ENCODE assay signal across 17 cellular contexts in the genomic region with DNA sequence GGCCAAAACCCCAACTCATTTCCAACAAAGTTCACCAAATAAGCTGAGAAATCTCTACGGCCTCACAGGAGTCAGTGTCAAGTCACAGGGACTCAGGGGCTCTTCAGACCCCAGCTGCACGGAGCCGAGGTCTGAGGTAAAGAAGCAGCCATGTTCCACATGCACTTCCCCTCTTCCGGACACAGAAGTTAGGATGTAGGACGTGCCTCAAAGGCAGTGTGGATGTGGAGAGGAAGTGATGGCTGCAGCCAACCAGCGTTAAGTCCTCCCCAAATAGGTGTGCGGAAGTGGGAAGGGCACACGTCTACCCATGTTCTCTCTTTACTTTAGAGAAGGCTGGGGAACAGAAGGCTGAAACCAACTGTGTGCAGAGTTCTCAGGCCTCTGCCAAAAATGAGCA. TPM values are rescaled to one million over a fixed set of nuclear protein-coding genes. Genes with fewer than 3 reads are reported as not detected.
DNase-seq lines count a peak whose midpoint lies in the region; ATAC-seq, FAIRE-seq and TF ChIP-seq lines count a peak whose summit lies in the region.
"Had no signal": no experiment of that assay in that cellular context is flagged by ENCODE, and none has a peak within 500 bp of the region (broad histone marks: within the 10 kb centered on the region; RNA-seq: fewer than 3 reads in every experiment).

No MANE protein-coding gene starts in this region.

- H3K27me3 ChIP-seq in GM12878 (replicated peaks in 1 of 2; ENCODE audit: control insufficient read depth in 2 of 2, insufficient read depth in 2 of 2, low read length in 1 of 2) (no peaks in the 10 kb centered on the region), upper lobe of left lung (no peaks in the 10 kb centered on the region)
- H3K27me3 ChIP-seq: MG63 had no signal

- ATAC-seq in HG03139 (IDR thresholded peaks at IDR 0.05; ENCODE audit: unreplicated experiment) (peak; percentile 4), GM12878 (peak; percentile 50), upper lobe of left lung (ENCODE audit: low FRiP score in 2 of 2) (peak; percentile 47 to 75), HG03457 (IDR thresholded peaks at IDR 0.05; ENCODE audit: unreplicated experiment) (no peak)
- ATAC-seq: stimulated activated naive CD8-positive, alpha-beta T cell treated with anti-CD3 and anti-CD28 coated beads, Interleukin-15, amount 100 ng/mL, for 72 hours had no signal

- RAD21 ChIA-PET in GM12878 (lab: Charles Lee; ENCODE audit: unreplicated experiment): interaction anchor here (0.9 to 8.5 kb wide), 10 partner anchors 14 to 306 kb away, joined by 3 to 188 read pairs (median 6); a partner anchor contains a TSS

- DNase-seq in SIG-M5 treated with dmso at 0.1 percent for 504 hours (lab: John Stamatoyannopoulos, UW; ENCODE audit: unreplicated experiment) (peak; percentile 88), SIG-M5 (lab: John Stamatoyannopoulos, UW) (no peak), GM12878 (ENCODE audit: low read depth, low spot score) (no peak), upper lobe of left lung (peak in 1 of 2 donors; percentile 66), NCI-H1417 (lab: John Stamatoyannopoulos, UW) (no peak), coronary artery (ENCODE audit: low spot score) (no peak)
- DNase-seq: GOT3; hippocampal formation; MG63; NCI-H526 treated with DMSO at 0.1 percent for 48 hours; stimulated activated CD4-positive, alpha-beta T cell treated with anti-CD3 and anti-CD28 coated beads, Interleukin-4, amount 100 ng/mL, for 1 hour; stimulated activated naive CD8-positive, alpha-beta T cell treated with anti-CD3 and anti-CD28 coated beads, Interleukin-15, amount 100 ng/mL, for 72 hours had no signal

- TF ChIP-seq RAD21 in GM12878 (IDR thresholded peaks at IDR 0.05; ENCODE audit: insufficient read depth, low read depth, low read length): no peak

- peak overlapping the region; percentile 42 for H3K4me2 ChIP-seq in GM12878 (ENCODE audit: control insufficient read depth, insufficient read depth)

- SMC1A ChIA-PET in GM12878 (lab: Charles Lee; ENCODE audit: uncharacterized antibody, unreplicated experiment): interaction anchor here (0.8 to 12.6 kb wide), 15 partner anchors 15 to 293 kb away, joined by 3 to 363 read pairs (median 3); a partner anchor contains a TSS

- POLR2A ChIA-PET in GM12878 (lab: Charles Lee): interaction anchor here (0.8 to 9.4 kb wide), 7 partner anchors 13 to 133 kb away, joined by 3 to 199 read pairs (median 6); a partner anchor contains a TSS

- H3K36me3 ChIP-seq in GM12878 (ENCODE audit: control insufficient read depth in 2 of 2, insufficient read depth in 2 of 2, low read length in 1 of 2) (no peaks in the 10 kb centered on the region), upper lobe of left lung (no peaks in the 10 kb centered on the region)
- H3K36me3 ChIP-seq: MG63 had no signal

- BruUV-seq in GM12878 (replicated peaks; lab: Mats Ljungman, UMichigan): no TSS peak

- FAIRE-seq in GM12878 (lab: Jason Lieb, UNC): no peak
- FAIRE-seq: bronchial epithelial cell, D721Med had no signal

- no peaks in the 10 kb centered on the region for H3K79me2 ChIP-seq in GM12878 (ENCODE audit: control insufficient read depth, insufficient read depth, low read length)

- in situ Hi-C loops in GM12878 (cut with MboI): no loop called here

- no peaks in the 10 kb centered on the region for H4K20me1 ChIP-seq in GM12878 (ENCODE audit: control insufficient read depth, insufficient read depth)

- peak overlapping the region; percentile 64 for H3K27ac ChIP-seq in GM12878 (ENCODE audit: control insufficient read depth, insufficient read depth)
- peak overlapping the region; percentile 28 to 85 (median 78) for H3K27ac ChIP-seq in upper lobe of left lung
- H3K27ac ChIP-seq in coronary artery: peak overlapping the region in 1 of 2 donors; percentile 51
- H3K27ac ChIP-seq: 22Rv1 had no signal

- no peak for TF ChIP-seq EP300 in GM12878 (IDR thresholded peaks at IDR 0.05; ENCODE audit: borderline replicate concordance in 1 of 2, control insufficient read depth in 1 of 2, low read depth in 2 of 2, low read length in 2 of 2)
- TF ChIP-seq EP300 in upper lobe of left lung (IDR thresholded peaks at IDR 0.05): no peak

- WGBS in GM12878 (ENCODE audit: insufficient coverage, insufficient replicate concordance, low lambda C conversion rate, missing lambda C conversion rate): 6% methylated on average over 8 of the region's 8 CpGs
- 62 to 96% methylated on average over 8 of the region's 8 CpGs for WGBS in upper lobe of left lung, 2 donors

- TF ChIP-seq CTCF in GM12878 (IDR thresholded peaks at IDR 0.05 in 2 of 3, conservative IDR thresholded peaks at IDR 0.05 in 1 of 3; ENCODE audit: control insufficient read depth in 2 of 3, extremely low read depth in 1 of 3, insufficient read depth in 1 of 3, low read depth in 3 of 3, low read length in 3 of 3): no peak
- TF ChIP-seq CTCF in upper lobe of left lung (IDR thresholded peaks at IDR 0.05): no peak
- TF ChIP-seq CTCF in coronary artery (IDR thresholded peaks at IDR 0.05): no peak

- TF ChIP-seq POLR2A in GM12878 (IDR thresholded peaks at IDR 0.05; ENCODE audit: low read depth, low read length): no peak
- no peak for TF ChIP-seq POLR2A in upper lobe of left lung (IDR thresholded peaks at IDR 0.05)

- no peak overlapping the region for H3K4me3 ChIP-seq in GM12878
- no peak overlapping the region for H3K4me3 ChIP-seq in upper lobe of left lung
- H3K4me3 ChIP-seq in coronary artery: no peak overlapping the region
- H3K4me3 ChIP-seq: MG63 had no signal

- H3K9me3 ChIP-seq in GM12878 (replicated peaks; ENCODE audit: control insufficient read depth, insufficient read depth, low read length) (no peaks in the 10 kb centered on the region; the same call in 1 of the 3 replicates), upper lobe of left lung (no peaks in the 10 kb centered on the region)
- H3K9me3 ChIP-seq: MG63 had no signal

- peak overlapping the region; percentile 31 for H2AFZ ChIP-seq in GM12878 (ENCODE audit: control insufficient read depth, low read depth, low read length)

- no peak overlapping the region for H3K9ac ChIP-seq in GM12878 (ENCODE audit: control insufficient read depth, insufficient read depth, low read length)

- CTCF ChIA-PET in GM12878 (lab: Yijun Ruan, JAX): interaction anchor here (0.8 to 9.8 kb wide), 12 partner anchors 8 to 311 kb away, joined by 3 to 152 read pairs (median 6); a partner anchor contains a TSS

- intact Hi-C loops in GM12878 (cut with micrococcal nuclease; ENCODE audit: unreplicated experiment): loop anchor here (1.0 to 5.0 kb wide), 4 partner anchors 15 to 237 kb away; a partner anchor contains a TSS

- H3K4me1 ChIP-seq in GM12878 (ENCODE audit: control insufficient read depth, insufficient read depth, low read length) (peaks cover 65% of the 10 kb centered on the region), upper lobe of left lung (peaks cover 15 to 31% (median 22%) of the 10 kb centered on the region in 4 donors)

RNA-seq across cellular contexts. Expression of a gene that starts 14.6 kb away (rescaled TPM):
- 173 and 175 TPM in 2 replicates for total RNA-seq in GM12878 (2013; cell fraction: nucleolus; rRNA removed)
- total RNA-seq in GM12878 (2014; rRNA removed): 85.5 and 99.5 TPM in 2 replicates
- total RNA-seq in GM12878 (2014; rRNA removed; fragmentation: Illumina TruSeq; extraction: Trizol): 95.7 and 98.4 TPM in 2 replicates
- total RNA-seq in GM12878 (2021): 68.8 and 71.1 TPM in 2 replicates
- polyA plus RNA-seq in GM12878 (2011; ENCODE audit: low read depth): 19.4 TPM
- 256 and 273 TPM in 2 replicates for polyA plus RNA-seq in GM12878 (2011; rRNA removed)
- polyA plus RNA-seq in GM12878 (2011; cell fraction: cytosol; rRNA removed): 202 and 240 TPM in 2 replicates
- polyA plus RNA-seq in GM12878 (2011; cell fraction: nucleus; rRNA removed): 192 and 214 TPM in 2 replicates
- 24.9 and 29.9 TPM in 2 replicates for polyA plus RNA-seq in GM12878 (2012)
- 96.9 and 98.4 TPM in 2 replicates for polyA plus RNA-seq in GM12878 (2014; fragmentation: Illumina TruSeq; extraction: Trizol)
- polyA plus RNA-seq in GM12878 (2014; fragmentation: Nextera tagmentation; extraction: Ambion mirVana): 10 to 100 TPM; 31.4 to 61.2 TPM
- polyA plus RNA-seq in GM12878 (2014; rRNA removed): 82.0 and 91.3 TPM in 2 replicates
- polyA plus RNA-seq in GM12878 (2016; fragmentation: Nextera tagmentation; extraction: Ambion mirVana): 10 to 100 TPM; 43.4 to 49.1 TPM
- 214 and 342 TPM in 2 replicates for polyA minus RNA-seq in GM12878 (2011; rRNA and poly(A)+ RNA removed)
- polyA minus RNA-seq in GM12878 (2011; cell fraction: cytosol; rRNA and poly(A)+ RNA removed): 62.0 and 76.6 TPM in 2 replicates
- 58.5 and 84.8 TPM in 2 replicates for polyA minus RNA-seq in GM12878 (2011; cell fraction: nucleus; rRNA and poly(A)+ RNA removed)
- 100 to 1,000 TPM in 4 of 6 donors, 10 to 100 TPM in 2; 68.5 to 202 (median 143) TPM for total RNA-seq in upper lobe of left lung

RNA-seq across cellular contexts. Expression of a gene that starts 30.8 kb away (rescaled TPM):
- total RNA-seq in GM12878 (2013; cell fraction: nucleolus; rRNA removed): 63.2 and 67.3 TPM in 2 replicates
- total RNA-seq in GM12878 (2014; rRNA removed) (306 and 348 TPM in 2 replicates), GM12878 (2014; rRNA removed; fragmentation: Illumina TruSeq; extraction: Trizol) (313 and 325 TPM in 2 replicates), GM12878 (2021) (281 and 291 TPM in 2 replicates), upper lobe of left lung (100 to 1,000 TPM in 4 of 6 donors, 10 to 100 TPM in 2; 28.3 to 193 (median 109) TPM)
- polyA plus RNA-seq in GM12878 (2011; ENCODE audit: low read depth): 98.1 TPM
- polyA plus RNA-seq in GM12878 (2011; rRNA removed) (469 and 611 TPM in 2 replicates), GM12878 (2014; fragmentation: Illumina TruSeq; extraction: Trizol) (296 and 313 TPM in 2 replicates), GM12878 (2014; fragmentation: Nextera tagmentation; extraction: Ambion mirVana) (100 to 1,000 TPM; 246 to 274 TPM), GM12878 (2014; rRNA removed) (238 and 284 TPM in 2 replicates), GM12878 (2016; fragmentation: Nextera tagmentation; extraction: Ambion mirVana) (100 to 1,000 TPM; 752 to 784 TPM)
- 138 and 175 TPM in 2 replicates for polyA plus RNA-seq in GM12878 (2011; cell fraction: cytosol; rRNA removed)
- polyA plus RNA-seq in GM12878 (2011; cell fraction: nucleus; rRNA removed): 86.4 and 101 TPM in 2 replicates
- 217 and 241 TPM in 2 replicates for polyA plus RNA-seq in GM12878 (2012)
- 90.1 and 117 TPM in 2 replicates for polyA minus RNA-seq in GM12878 (2011; rRNA and poly(A)+ RNA removed)
- 118 and 126 TPM in 2 replicates for polyA minus RNA-seq in GM12878 (2011; cell fraction: cytosol; rRNA and poly(A)+ RNA removed)
- 47.9 and 94.0 TPM in 2 replicates for polyA minus RNA-seq in GM12878 (2011; cell fraction: nucleus; rRNA and poly(A)+ RNA removed)

RNA-seq across cellular contexts. Expression of a gene that starts 48.3 kb away (rescaled TPM):
- total RNA-seq in GM12878 (2013; cell fraction: nucleolus; rRNA removed): not detected in 2 replicates
- total RNA-seq in GM12878 (2014; rRNA removed): 0.06 TPM in 1 of 2 replicates, not detected in the other
- not detected in 2 replicates for total RNA-seq in GM12878 (2014; rRNA removed; fragmentation: Illumina TruSeq; extraction: Trizol)
- not detected in 2 replicates for total RNA-seq in GM12878 (2021)
- polyA plus RNA-seq in GM12878 (2011; ENCODE audit: low read depth): not detected
- polyA plus RNA-seq in GM12878 (2011; rRNA removed): 0.03 and 0.07 TPM in 2 replicates
- polyA plus RNA-seq in GM12878 (2011; cell fraction: cytosol; rRNA removed): not detected in 2 replicates
- 0.03 TPM in 1 of 2 replicates, not detected in the other for polyA plus RNA-seq in GM12878 (2011; cell fraction: nucleus; rRNA removed)
- polyA plus RNA-seq in GM12878 (2012): 0.04 and 0.09 TPM in 2 replicates
- 0.04 and 0.13 TPM in 2 replicates for polyA plus RNA-seq in GM12878 (2014; fragmentation: Illumina TruSeq; extraction: Trizol)
- polyA plus RNA-seq in GM12878 (2014; fragmentation: Nextera tagmentation; extraction: Ambion mirVana): under 1 TPM in 1 of 2 experiments, not detected in 1; 0.05 TPM
- not detected in 2 replicates for polyA plus RNA-seq in GM12878 (2014; rRNA removed)
- under 1 TPM in 1 of 2 experiments, not detected in 1; 0.25 TPM for polyA plus RNA-seq in GM12878 (2016; fragmentation: Nextera tagmentation; extraction: Ambion mirVana)
- polyA minus RNA-seq in GM12878 (2011; rRNA and poly(A)+ RNA removed): not detected in 2 replicates
- not detected in 2 replicates for polyA minus RNA-seq in GM12878 (2011; cell fraction: cytosol; rRNA and poly(A)+ RNA removed)
- polyA minus RNA-seq in GM12878 (2011; cell fraction: nucleus; rRNA and poly(A)+ RNA removed): 0.19 and 0.36 TPM in 2 replicates
- 1 to 10 TPM in 3 of 6 donors, under 1 TPM in 3; 0.20 to 5.6 (median 1.9) TPM for total RNA-seq in upper lobe of left lung
- total RNA-seq: bronchial epithelial cell had no signal
